ENCODE assay signal across 18 cellular contexts in the genomic region with DNA sequence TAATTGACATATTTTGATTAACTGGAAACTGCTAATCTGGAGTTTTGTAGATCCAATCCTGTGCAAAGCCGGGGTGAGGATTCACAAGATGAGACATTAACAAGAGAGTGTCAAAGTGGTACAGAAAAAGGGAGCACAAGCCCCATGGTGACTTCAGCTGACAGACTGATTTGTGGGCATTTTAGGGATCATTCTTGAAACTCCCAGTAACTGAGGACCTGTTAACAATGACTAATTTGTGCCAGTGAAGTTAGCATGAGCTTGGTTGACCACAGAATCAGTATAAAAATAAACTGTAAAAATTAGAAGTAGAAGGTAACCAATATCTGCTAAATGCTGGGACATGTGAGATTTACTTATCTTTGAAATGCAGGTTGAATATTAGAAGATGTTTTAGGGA.
DNase-seq lines count a peak whose midpoint lies in the region; TF ChIP-seq lines count a peak whose summit lies in the region.
"Had no signal": no experiment of that assay in that cellular context is flagged by ENCODE, and none has a peak within 500 bp of the region (broad histone marks: within the 10 kb centered on the region; RNA-seq: fewer than 3 reads in every experiment).

No MANE protein-coding gene starts in this region.

- no peak for TF ChIP-seq CTCF in KMS-11 (conservative IDR thresholded peaks at IDR 0.05; ENCODE audit: low read depth, low read length)
- TF ChIP-seq CTCF in thyroid gland (IDR thresholded peaks at IDR 0.05): no peak

- DNase-seq in Daoy (ENCODE audit: low read depth): peak; percentile 5
- peak; percentile 20 for DNase-seq in OCI-M1 (lab: John Stamatoyannopoulos, UW)
- peak; percentile 2 for DNase-seq in renal cortical epithelial cell (ENCODE audit: low read depth)
- no peak for DNase-seq in immature natural killer cell
- no peak for DNase-seq in NCI-H1092 treated with DMSO at 0.1 percent for 48 hours (lab: John Stamatoyannopoulos, UW)
- no peak for DNase-seq in thyroid gland
- DNase-seq: CD4-positive, alpha-beta memory T cell; DMS153; DMS79; GF-D8; HFFc6; IMR-90 had no signal

- H3K27me3 Mint-ChIP-seq in immature natural killer cell (ENCODE audit: low read depth in 3 of 3): no peaks in the 10 kb centered on the region
- H3K27me3 Mint-ChIP-seq: CD4-positive, alpha-beta memory T cell had no signal

- intact Hi-C loops in thyroid gland (cut with DNase I): no loop called here

- WGBS in thyroid gland, 2 donors: 79 to 90% methylated on average over 1 of the region's 1 CpG

- peaks cover 47% of the 10 kb centered on the region for H3K4me1 ChIP-seq in KMS-11 (ENCODE audit: low read depth, poor library complexity, severe bottlenecking)
- no peaks in the 10 kb centered on the region for H3K4me1 ChIP-seq in thyroid gland
- H3K4me1 ChIP-seq: A549, BLaER1 had no signal

- H3K27me3 ChIP-seq in KMS-11 (ENCODE audit: insufficient read depth, low read depth) (no peaks in the 10 kb centered on the region), thyroid gland (no peaks in the 10 kb centered on the region)
- H3K27me3 ChIP-seq: BLaER1 had no signal

- no peak overlapping the region for H3K4me3 Mint-ChIP-seq in immature natural killer cell
- H3K4me3 Mint-ChIP-seq: CD14-positive monocyte; CD4-positive, alpha-beta memory T cell; HFFc6 had no signal

- H3K4me2 ChIP-seq in KMS-11: peak overlapping the region; percentile 58
- H3K4me2 ChIP-seq: A549, BLaER1 had no signal

- no peak for TF ChIP-seq POLR2A in thyroid gland (IDR thresholded peaks at IDR 0.05)

- no peak overlapping the region for H3K4me3 ChIP-seq in KMS-11 (IDR thresholded peaks at IDR 0.05; ENCODE audit: insufficient read depth, low read depth, low read length)
- H3K4me3 ChIP-seq in thyroid gland (replicated peaks in 1 of 3): no peak overlapping the region
- H3K4me3 ChIP-seq: A549, BLaER1, GM12878 had no signal

- H3K9ac ChIP-seq in KMS-11: no peak overlapping the region
- H3K9ac ChIP-seq: BLaER1 had no signal

- H3K27ac ChIP-seq in KMS-11 (peak overlapping the region; percentile 56), thyroid gland (no peak overlapping the region)
- H3K27ac ChIP-seq: 22Rv1, A549, BLaER1 had no signal

- H3K36me3 ChIP-seq in KMS-11 (ENCODE audit: insufficient read depth) (no peaks in the 10 kb centered on the region), thyroid gland (no peaks in the 10 kb centered on the region)
- H3K36me3 ChIP-seq: BLaER1 had no signal

- no peaks in the 10 kb centered on the region for H4K20me1 ChIP-seq in KMS-11 (ENCODE audit: insufficient read depth)
- H4K20me1 ChIP-seq: BLaER1 had no signal

- no peaks in the 10 kb centered on the region for H3K4me1 Mint-ChIP-seq in immature natural killer cell
- H3K4me1 Mint-ChIP-seq: CD14-positive monocyte; CD4-positive, alpha-beta memory T cell had no signal

- no peaks in the 10 kb centered on the region for H3K36me3 Mint-ChIP-seq in immature natural killer cell
- H3K36me3 Mint-ChIP-seq: CD14-positive monocyte; CD4-positive, alpha-beta memory T cell had no signal

- H3K9me3 ChIP-seq in thyroid gland: no peaks in the 10 kb centered on the region
- H3K9me3 ChIP-seq: A549, BLaER1 had no signal

- H2AFZ ChIP-seq in KMS-11 (ENCODE audit: low read depth): peak overlapping the region; percentile 18; the same call in 1 of the 2 replicates

- peaks cover 0 to 16% (median 7%) of the 10 kb centered on the region in 6 donors for H3K9me3 Mint-ChIP-seq in immature natural killer cell

- H3K27ac Mint-ChIP-seq in immature natural killer cell: no peak overlapping the region
- H3K27ac Mint-ChIP-seq: CD14-positive monocyte; CD4-positive, alpha-beta memory T cell; HFFc6 had no signal

- H3K79me2 ChIP-seq in KMS-11 (ENCODE audit: insufficient read depth, low read depth): no peaks in the 10 kb centered on the region

Comparison
In these comparisons a context has a peak if more than half of its experiments do, and no peak if none do; other contexts are left out.
1. DNase-seq: peak in Daoy (single experiment), OCI-M1 (single experiment) and renal cortical epithelial cell (single experiment); none in immature natural killer cell (0 of 3), NCI-H1092 treated with DMSO at 0.1 percent for 48 hours (single experiment) and thyroid gland (0 of 2).